8 cellular contexts compared by ENCODE assay signal in genomic region chr3:45567730-45568172, GRCh38. TPM values are rescaled to one million over a fixed set of nuclear protein-coding genes. Genes with fewer than 3 reads are reported as not detected.
A peak's percentile ranks its signal among the peaks of the same experiment; 100 is the strongest.
DNase-seq lines count a peak whose midpoint lies in the region; ATAC-seq and TF ChIP-seq lines count a peak whose summit lies in the region.

No MANE protein-coding gene starts in this region.

- H3K4me3 Mint-ChIP-seq in CD4-positive, CD25-positive, alpha-beta regulatory T cell, result peak overlapping the region in 1 of 4 donors; percentile 27
- H3K4me3 Mint-ChIP-seq in chondrocyte (ENCODE audit: unreplicated experiment), result no peak overlapping the region

- H4K20me1 ChIP-seq in MM.1S (ENCODE audit: insufficient read depth, low read length) (no peaks in the 10 kb centered on the region), smooth muscle cell (ENCODE audit: low read depth) (no peaks in the 10 kb centered on the region)

- no peaks in the 10 kb centered on the region for H3K27me3 ChIP-seq in CD4-positive, CD25-positive, alpha-beta regulatory T cell (ENCODE audit: control insufficient read depth, insufficient read depth, low read length)
- H3K27me3 ChIP-seq in MM.1S (replicated peaks; ENCODE audit: insufficient read depth, low read length) (no peaks in the 10 kb centered on the region), smooth muscle cell (ENCODE audit: low read depth) (no peaks in the 10 kb centered on the region)

- H3K9ac ChIP-seq in MM.1S (ENCODE audit: low read length) (peak overlapping the region; percentile 70), smooth muscle cell (ENCODE audit: low read depth) (no peak overlapping the region)

- no peak overlapping the region for H3K27ac ChIP-seq in CD4-positive, CD25-positive, alpha-beta regulatory T cell (ENCODE audit: insufficient read depth, low read length, poor library complexity, severe bottlenecking)
- H3K27ac ChIP-seq in MM.1S (ENCODE audit: low read length), result peak overlapping the region; percentile 99
- H3K27ac ChIP-seq in smooth muscle cell (ENCODE audit: low read depth), result no peak overlapping the region

- peak; percentile 35 to 57 for ATAC-seq in CD4-positive, CD25-positive, alpha-beta regulatory T cell (ENCODE audit: low read depth in 2 of 2)

- WGBS in smooth muscle cell (ENCODE audit: low lambda C conversion rate), result 79% methylated on average over 8 of the region's 8 CpGs

- H3K9me3 Mint-ChIP-seq in CD4-positive, CD25-positive, alpha-beta regulatory T cell, result peaks cover 0 to 2% (median 0%) of the 10 kb centered on the region in 7 donors
- no peaks in the 10 kb centered on the region for H3K9me3 Mint-ChIP-seq in chondrocyte (ENCODE audit: low read depth)

- H3K79me2 ChIP-seq in MM.1S (ENCODE audit: low read length) (peaks cover 12% of the 10 kb centered on the region; the same call in 1 of the 2 replicates), smooth muscle cell (ENCODE audit: low read depth) (no peaks in the 10 kb centered on the region)

- H3F3A ChIP-seq in MM.1S (ENCODE audit: insufficient read depth, low read length), result peaks cover 47% of the 10 kb centered on the region
- no peaks in the 10 kb centered on the region for H3F3A ChIP-seq in smooth muscle cell (ENCODE audit: low read depth)

- peaks cover 13% of the 10 kb centered on the region for H3K4me1 ChIP-seq in CD4-positive, CD25-positive, alpha-beta regulatory T cell (ENCODE audit: control insufficient read depth, insufficient read depth, low read length, poor library complexity, severe bottlenecking)
- H3K4me1 ChIP-seq in MM.1S (ENCODE audit: low read length) (peaks cover 76% of the 10 kb centered on the region), smooth muscle cell (ENCODE audit: low read depth) (peaks cover 4% of the 10 kb centered on the region)

- H3K36me3 ChIP-seq in CD4-positive, CD25-positive, alpha-beta regulatory T cell (ENCODE audit: control insufficient read depth, insufficient read depth, low read length), result no peaks in the 10 kb centered on the region
- no peaks in the 10 kb centered on the region for H3K36me3 ChIP-seq in MM.1S (replicated peaks; ENCODE audit: insufficient read depth, low read length)
- no peaks in the 10 kb centered on the region for H3K36me3 ChIP-seq in smooth muscle cell (ENCODE audit: low read depth)

- DNase-seq in CD4-positive, CD25-positive, alpha-beta regulatory T cell, result peak in 2 of 3 donors; percentile 5 to 54
- DNase-seq in GM20000 (ENCODE audit: low spot score) (peak; percentile 72), MM.1S (peak; percentile 88), chondrocyte (ENCODE audit: low spot score) (peak; percentile 28), NCI-H524 treated with DMSO at 0.1 percent for 48 hours (lab: John Stamatoyannopoulos, UW) (no peak), GOT3 (lab: John Stamatoyannopoulos, UW) (no peak), smooth muscle cell (lab: John Stamatoyannopoulos, UW; ENCODE audit: unreplicated experiment) (no peak)
- no peak for DNase-seq in NK-92 treated with Interleukin-12 subunit alpha and Interleukin-12 subunit beta, amount 100 ng/mL, for 24 hours (lab: John Stamatoyannopoulos, UW)

- peak overlapping the region in 2 of 3 donors; percentile 86 to 91 for H3K27ac Mint-ChIP-seq in CD4-positive, CD25-positive, alpha-beta regulatory T cell
- H3K27ac Mint-ChIP-seq in chondrocyte (ENCODE audit: unreplicated experiment), result no peak overlapping the region

- H3K4me3 ChIP-seq in CD4-positive, CD25-positive, alpha-beta regulatory T cell (ENCODE audit: low read depth, low read length), result no peak overlapping the region
- peak overlapping the region; percentile 25; the same call in 1 of the 2 replicates for H3K4me3 ChIP-seq in MM.1S (ENCODE audit: low read length)
- no peak overlapping the region for H3K4me3 ChIP-seq in smooth muscle cell

- no peak for TF ChIP-seq CTCF in GM20000 (IDR thresholded peaks at IDR 0.05; ENCODE audit: extremely low read depth, missing control alignments)
- TF ChIP-seq CTCF in MM.1S (IDR thresholded peaks at IDR 0.05; ENCODE audit: low read length), result no peak
- TF ChIP-seq CTCF in chondrocyte (IDR thresholded peaks at IDR 0.05), result no peak
- TF ChIP-seq CTCF in smooth muscle cell (IDR thresholded peaks at IDR 0.05; ENCODE audit: borderline replicate concordance, insufficient read depth, poor library complexity, severe bottlenecking), result no peak

- peaks cover 4% of the 10 kb centered on the region for H3K36me3 Mint-ChIP-seq in CD4-positive, CD25-positive, alpha-beta regulatory T cell
- no peaks in the 10 kb centered on the region for H3K36me3 Mint-ChIP-seq in chondrocyte (ENCODE audit: low read depth)

- H3K4me1 Mint-ChIP-seq in CD4-positive, CD25-positive, alpha-beta regulatory T cell, result peaks cover 6 to 27% (median 22%) of the 10 kb centered on the region in 4 donors
- peaks cover 12% of the 10 kb centered on the region for H3K4me1 Mint-ChIP-seq in chondrocyte (ENCODE audit: low read depth)

- H3K27me3 Mint-ChIP-seq in CD4-positive, CD25-positive, alpha-beta regulatory T cell, result no peaks in the 10 kb centered on the region
- no peaks in the 10 kb centered on the region for H3K27me3 Mint-ChIP-seq in chondrocyte (ENCODE audit: low read depth)

- H3K4me2 ChIP-seq in MM.1S (ENCODE audit: low read depth, low read length) (peak overlapping the region; percentile 67), smooth muscle cell (no peak overlapping the region)

- H3K9me3 ChIP-seq in CD4-positive, CD25-positive, alpha-beta regulatory T cell (ENCODE audit: control insufficient read depth in 2 of 2, low read length in 2 of 2), result no peaks in the 10 kb centered on the region
- no peaks in the 10 kb centered on the region for H3K9me3 ChIP-seq in MM.1S (replicated peaks; ENCODE audit: insufficient read depth, low read length)
- H3K9me3 ChIP-seq in smooth muscle cell (replicated peaks; ENCODE audit: low read depth), result no peaks in the 10 kb centered on the region

- H3K9me2 ChIP-seq in MM.1S (replicated peaks; ENCODE audit: insufficient read depth, low read length), result no peaks in the 10 kb centered on the region

- H2AFZ ChIP-seq in MM.1S (ENCODE audit: low read length) (peak overlapping the region; percentile 43; the same call in 1 of the 2 replicates), smooth muscle cell (ENCODE audit: low read depth) (no peak overlapping the region)

RNA-seq across cellular contexts. Expression of gene LIMD1, which starts 26.8 kb away (rescaled TPM):
- total RNA-seq in CD4-positive, CD25-positive, alpha-beta regulatory T cell, result 46.3 TPM
- polyA plus RNA-seq in CD4-positive, CD25-positive, alpha-beta regulatory T cell, result 10 to 100 TPM in 1 of 4 donors, 1 to 10 TPM in 3; 7.1 to 12.9 (median 8.2) TPM
- total RNA-seq in chondrocyte, result 20.0 to 32.0 TPM (median 29.6 TPM) in 3 replicates
- 3.8 and 4.6 TPM in 2 replicates for total RNA-seq in smooth muscle cell
- 3.6 and 4.2 TPM in 2 replicates for polyA plus RNA-seq in smooth muscle cell

Comparison
In these comparisons a context has a peak if more than half of its experiments do, and no peak if none do; other contexts are left out.
1. DNase-seq: peak in CD4-positive, CD25-positive, alpha-beta regulatory T cell (2 of 3), GM20000 (single experiment), MM.1S (single experiment) and chondrocyte (single experiment); none in NK-92 treated with Interleukin-12 subunit alpha and Interleukin-12 subunit beta, amount 100 ng/mL, for 24 hours (single experiment), NCI-H524 treated with DMSO at 0.1 percent for 48 hours (single experiment), GOT3 (single experiment) and smooth muscle cell (single experiment).